ENCODE assay signal across 1 cellular context in the genomic region with DNA sequence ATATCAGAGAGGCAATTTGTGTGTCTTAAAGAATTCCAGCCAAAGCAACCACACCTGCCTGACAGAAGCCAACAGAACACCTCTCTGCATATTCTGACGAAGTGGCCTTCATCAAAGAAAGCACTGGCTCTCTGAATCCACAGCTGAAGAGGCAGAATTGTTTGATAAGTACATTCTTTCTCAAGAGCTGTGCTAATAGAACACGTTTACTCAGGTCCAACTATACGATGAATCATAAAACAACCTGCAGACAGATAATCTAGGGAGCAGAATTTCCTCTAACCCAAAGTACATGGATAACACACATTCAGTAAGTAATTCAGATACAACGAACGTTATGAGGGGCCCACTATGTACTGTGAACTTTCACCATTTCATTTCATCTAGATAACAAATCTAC.
TF ChIP-seq lines count a peak whose summit lies in the region.

No MANE protein-coding gene starts in this region.

TF ChIP-seq in HepG2, 621 proteins besides CTCF, POLR2A, EP300 and RAD21 (continued from another document):
- TF ChIP-seq, protein P1, sequence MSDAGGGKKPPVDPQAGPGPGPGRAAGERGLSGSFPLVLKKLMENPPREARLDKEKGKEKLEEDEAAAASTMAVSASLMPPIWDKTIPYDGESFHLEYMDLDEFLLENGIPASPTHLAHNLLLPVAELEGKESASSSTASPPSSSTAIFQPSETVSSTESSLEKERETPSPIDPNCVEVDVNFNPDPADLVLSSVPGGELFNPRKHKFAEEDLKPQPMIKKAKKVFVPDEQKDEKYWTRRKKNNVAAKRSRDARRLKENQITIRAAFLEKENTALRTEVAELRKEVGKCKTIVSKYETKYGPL (CRISPR knock-in tag; IDR thresholded peaks at IDR 0.05) = no peak
- TF ChIP-seq KLF11 (CRISPR knock-in tag; IDR thresholded peaks at IDR 0.05) = no peak
- TF ChIP-seq, protein P2, sequence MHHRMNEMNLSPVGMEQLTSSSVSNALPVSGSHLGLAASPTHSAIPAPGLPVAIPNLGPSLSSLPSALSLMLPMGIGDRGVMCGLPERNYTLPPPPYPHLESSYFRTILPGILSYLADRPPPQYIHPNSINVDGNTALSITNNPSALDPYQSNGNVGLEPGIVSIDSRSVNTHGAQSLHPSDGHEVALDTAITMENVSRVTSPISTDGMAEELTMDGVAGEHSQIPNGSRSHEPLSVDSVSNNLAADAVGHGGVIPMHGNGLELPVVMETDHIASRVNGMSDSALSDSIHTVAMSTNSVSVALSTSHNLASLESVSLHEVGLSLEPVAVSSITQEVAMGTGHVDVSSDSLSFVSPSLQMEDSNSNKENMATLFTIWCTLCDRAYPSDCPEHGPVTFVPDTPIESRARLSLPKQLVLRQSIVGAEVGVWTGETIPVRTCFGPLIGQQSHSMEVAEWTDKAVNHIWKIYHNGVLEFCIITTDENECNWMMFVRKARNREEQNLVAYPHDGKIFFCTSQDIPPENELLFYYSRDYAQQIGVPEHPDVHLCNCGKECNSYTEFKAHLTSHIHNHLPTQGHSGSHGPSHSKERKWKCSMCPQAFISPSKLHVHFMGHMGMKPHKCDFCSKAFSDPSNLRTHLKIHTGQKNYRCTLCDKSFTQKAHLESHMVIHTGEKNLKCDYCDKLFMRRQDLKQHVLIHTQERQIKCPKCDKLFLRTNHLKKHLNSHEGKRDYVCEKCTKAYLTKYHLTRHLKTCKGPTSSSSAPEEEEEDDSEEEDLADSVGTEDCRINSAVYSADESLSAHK (CRISPR knock-in tag; IDR thresholded peaks at IDR 0.05; ENCODE audit: borderline replicate concordance) = no peak
TF ChIP-seq in HepG2: peak in this region for 0.
